ENCODE assay signal across 8 cellular contexts in the genomic region with DNA sequence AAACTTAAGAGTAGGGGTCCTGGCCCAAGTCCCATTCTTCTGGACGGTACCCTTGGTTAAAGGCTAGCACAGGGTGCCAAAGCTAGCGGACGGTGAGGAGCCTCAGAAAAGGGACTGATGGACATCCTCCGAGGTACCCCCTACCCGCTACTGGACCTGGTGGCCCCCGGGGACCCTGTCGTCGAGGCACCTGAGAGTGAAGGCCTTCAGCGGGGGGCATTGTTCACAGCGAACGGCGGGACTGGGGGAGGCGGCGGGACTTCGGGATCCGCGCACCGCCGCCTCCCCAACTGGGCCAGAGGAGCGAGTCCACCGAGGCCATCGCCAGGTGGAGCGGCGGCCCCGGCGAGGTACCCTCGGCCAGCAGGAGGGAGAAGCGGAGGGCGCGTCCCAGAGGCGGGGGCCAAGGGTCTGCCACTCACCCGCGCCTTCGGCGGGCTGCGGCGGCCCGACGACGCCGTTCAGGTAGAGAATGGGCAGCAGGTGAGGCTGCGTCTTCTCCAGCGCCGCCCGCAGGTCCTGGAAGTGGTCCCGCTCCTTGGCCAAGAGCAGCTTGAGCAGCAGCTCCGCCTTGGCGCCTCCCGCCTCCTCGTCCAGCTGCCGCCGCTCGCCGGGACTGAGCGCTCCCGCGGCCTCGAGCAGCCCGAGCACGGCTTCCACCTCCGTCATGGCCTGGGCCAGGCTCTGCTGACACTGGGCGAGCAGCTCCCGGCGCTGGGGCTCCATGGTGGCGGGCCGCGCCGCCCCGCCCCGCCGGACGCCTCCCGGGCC. TPM values are rescaled to one million over a fixed set of nuclear protein-coding genes. Genes with fewer than 3 reads are reported as not detected.
DNase-seq lines count a peak whose midpoint lies in the region; ATAC-seq and TF ChIP-seq lines count a peak whose summit lies in the region.

No MANE protein-coding gene starts in this region.

- H3K4me3 Mint-ChIP-seq in activated B cell treated with CpG ODN at 0.5 μM for 24 hours = peak overlapping the region; percentile 65

- H3K4me1 ChIP-seq in muscle layer of colon (ENCODE audit: insufficient read depth, low read length) = peaks cover 40% of the 10 kb centered on the region

- TF ChIP-seq POLR2A in erythroblast (IDR thresholded peaks at IDR 0.05; ENCODE audit: low read length) = no peak

- H3K9me3 ChIP-seq in muscle layer of colon (ENCODE audit: low read length) = no peaks in the 10 kb centered on the region

- H3K36me3 Mint-ChIP-seq in activated B cell treated with CpG ODN at 0.5 μM for 24 hours (ENCODE audit: low read depth) = no peaks in the 10 kb centered on the region

- intact Hi-C loops in activated B cell treated with CpG ODN at 0.5 μM for 24 hours (cut with micrococcal nuclease) = no loop called here

- H3K9me3 Mint-ChIP-seq in activated B cell treated with CpG ODN at 0.5 μM for 24 hours = no peaks in the 10 kb centered on the region

- H3K27ac Mint-ChIP-seq in activated B cell treated with CpG ODN at 0.5 μM for 24 hours = no peak overlapping the region

- DNase-seq in AG09309 (ENCODE audit: low read depth) (no peak), activated B cell treated with CpG ODN at 0.5 μM for 24 hours (peak; percentile 23), erythroblast (lab: John Stamatoyannopoulos, UW) (peak; percentile 54 to 72), ureter (ENCODE audit: low spot score) (peak; percentile 56), mesenteric fat pad (ENCODE audit: low spot score) (no peak)

- TF ChIP-seq CTCF in AG09309 (IDR thresholded peaks at IDR 0.05; ENCODE audit: control insufficient read depth, insufficient read depth, low read depth, low read length, missing control alignments) (no peak), activated B cell treated with CpG ODN at 0.5 μM for 24 hours (IDR thresholded peaks at IDR 0.05) (no peak)

- H3K4me1 Mint-ChIP-seq in activated B cell treated with CpG ODN at 0.5 μM for 24 hours = peaks cover 9% of the 10 kb centered on the region

- H3K36me3 ChIP-seq in muscle layer of colon (ENCODE audit: insufficient read depth, low read length) = no peaks in the 10 kb centered on the region

- H3K27ac ChIP-seq in muscle layer of colon (ENCODE audit: low read depth, low read length) = peak overlapping the region; percentile 93

- CTCF ChIA-PET in activated B cell treated with CpG ODN at 0.5 μM for 24 hours (lab: Charles Lee) = no interaction called here

- H3K27me3 ChIP-seq in muscle layer of colon (ENCODE audit: control insufficient read depth in 1 of 2, insufficient read depth in 2 of 2, low read length in 2 of 2) = no peaks in the 10 kb centered on the region

- peak overlapping the region; percentile 68 for H3K9ac ChIP-seq in muscle layer of colon (ENCODE audit: low read length)

- ATAC-seq in GM18868 (IDR thresholded peaks at IDR 0.05; ENCODE audit: unreplicated experiment) (peak; percentile 59), HG03342 (IDR thresholded peaks at IDR 0.05; ENCODE audit: unreplicated experiment) (peak; percentile 51), activated B cell treated with CpG ODN at 0.5 μM for 24 hours (ENCODE audit: low read depth) (peak; percentile 31)

- H3K27me3 Mint-ChIP-seq in activated B cell treated with CpG ODN at 0.5 μM for 24 hours = peaks cover 49% of the 10 kb centered on the region

- POLR2A ChIA-PET in activated B cell treated with CpG ODN at 0.5 μM for 24 hours (lab: Charles Lee) = no interaction called here

- peak overlapping the region; percentile 94 for H3K4me3 ChIP-seq in AG09309 (ENCODE audit: control insufficient read depth, low read depth, low read length)
- H3K4me3 ChIP-seq in muscle layer of colon (ENCODE audit: low read depth in 1 of 2, low read length in 2 of 2) = peak overlapping the region; percentile 71 to 77

RNA-seq across cellular contexts. Expression of a gene that starts 0.6 kb away (rescaled TPM):
- total RNA-seq in activated B cell treated with CpG ODN at 0.5 μM for 24 hours (0.27 and 1.1 TPM in 2 replicates), ureter (75.7 TPM), mesenteric fat pad (30.6 TPM)

Comparison
In these comparisons a context has a peak if more than half of its experiments do, and no peak if none do; other contexts are left out.
1. DNase-seq: peak in activated B cell treated with CpG ODN at 0.5 μM for 24 hours (single experiment), erythroblast (2 of 2) and ureter (single experiment); none in AG09309 (single experiment) and mesenteric fat pad (single experiment).
2. RNA of a gene that starts 0.6 kb away (total RNA-seq): 75.7 TPM in ureter (single experiment) and 30.6 TPM in mesenteric fat pad (single experiment); 0.27 to 1.1 TPM in activated B cell treated with CpG ODN at 0.5 μM for 24 hours; every median in the first group is over 10 times any median in the second.
3. Peak in every context shown above with its lines, with median percentiles within 50 percentile points of each other: ATAC-seq.